ENCODE assay signal across 8 cellular contexts in the genomic region with DNA sequence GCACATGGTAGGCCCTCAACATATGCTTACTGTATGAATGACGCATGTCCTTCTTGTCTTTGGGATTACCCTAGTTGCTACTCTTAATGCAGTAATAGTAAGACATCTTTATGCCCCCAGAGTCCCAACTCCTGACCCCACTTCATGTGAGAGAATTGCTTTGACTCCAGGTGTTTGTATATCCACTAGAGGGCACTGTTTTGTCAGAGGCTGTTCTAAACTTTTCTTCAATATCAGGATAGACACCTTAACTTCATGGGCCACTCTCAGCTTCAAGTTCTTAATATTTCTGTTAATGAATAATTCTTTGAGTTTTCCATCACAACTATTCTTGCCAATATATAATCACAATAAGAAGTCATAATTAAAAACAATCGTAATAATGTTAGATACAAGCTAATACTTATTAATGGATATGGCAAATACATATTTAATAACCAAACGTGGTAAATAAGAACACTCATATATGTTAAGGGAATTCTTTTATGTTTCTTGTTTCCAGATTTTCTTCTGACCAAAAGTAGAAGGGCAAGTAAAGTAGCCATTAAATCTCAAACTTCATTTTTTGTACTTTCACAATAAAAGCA.
DNase-seq lines count a peak whose midpoint lies in the region; ATAC-seq and TF ChIP-seq lines count a peak whose summit lies in the region.

No MANE protein-coding gene starts in this region.

- H3K36me3 ChIP-seq in H7 (replicated peaks; ENCODE audit: control insufficient read depth, insufficient read depth, low read length) (no peaks in the 10 kb centered on the region), sigmoid colon (no peaks in the 10 kb centered on the region)

- TF ChIP-seq POLR2A in sigmoid colon (IDR thresholded peaks at IDR 0.05): no peak

- H3K27ac Mint-ChIP-seq in WTC11: no peak overlapping the region
- no peak overlapping the region for H3K27ac Mint-ChIP-seq in activated CD8-positive, alpha-beta memory T cell treated with anti-CD3 and anti-CD28 coated beads, Interleukin-2, amount 10 ng/mL, durations not matched to agents 7 days and 5 days

- no peaks in the 10 kb centered on the region for H3K9me3 ChIP-seq in sigmoid colon

- CTCF ChIA-PET in WTC11 (lab: Charles Lee): interaction anchor here (0.8 to 2.4 kb wide), 17 partner anchors 9 to 1294 kb away, joined by 3 to 26 read pairs (median 3); no protein-coding TSS in a partner anchor
- CTCF ChIA-PET in activated CD8-positive, alpha-beta memory T cell treated with anti-CD3 and anti-CD28 coated beads, Interleukin-2, amount 10 ng/mL, durations not matched to agents 7 days and 5 days (lab: Charles Lee): interaction anchor here (1.2 to 1.7 kb wide), 2 partner anchors 19 to 374 kb away, joined by 3 to 8 read pairs; no protein-coding TSS in a partner anchor

- peak; percentile 62 for TF ChIP-seq CTCF in WTC11 (IDR thresholded peaks at IDR 0.05)
- peak in 2 of 4 experiments; percentile 11 to 24 for TF ChIP-seq CTCF in sigmoid colon (IDR thresholded peaks at IDR 0.05)

- no peaks in the 10 kb centered on the region for H3K4me1 ChIP-seq in sigmoid colon

- no peak overlapping the region for H3K4me3 Mint-ChIP-seq in WTC11
- H3K4me3 Mint-ChIP-seq in activated CD8-positive, alpha-beta memory T cell treated with anti-CD3 and anti-CD28 coated beads, Interleukin-2, amount 10 ng/mL, durations not matched to agents 7 days and 5 days: no peak overlapping the region

- peaks cover 20% of the 10 kb centered on the region for H3K4me1 Mint-ChIP-seq in WTC11
- no peaks in the 10 kb centered on the region for H3K4me1 Mint-ChIP-seq in activated CD8-positive, alpha-beta memory T cell treated with anti-CD3 and anti-CD28 coated beads, Interleukin-2, amount 10 ng/mL, durations not matched to agents 7 days and 5 days

- H3K4me3 ChIP-seq in H7 (ENCODE audit: insufficient read depth, low read depth, low read length) (no peak overlapping the region), sigmoid colon (no peak overlapping the region)

- peaks cover 2% of the 10 kb centered on the region; the same call in 1 of the 2 replicates for H3K36me3 Mint-ChIP-seq in WTC11
- no peaks in the 10 kb centered on the region for H3K36me3 Mint-ChIP-seq in activated CD8-positive, alpha-beta memory T cell treated with anti-CD3 and anti-CD28 coated beads, Interleukin-2, amount 10 ng/mL, durations not matched to agents 7 days and 5 days

- peak; percentile 55; the same call in 1 of the 2 replicates for ATAC-seq in WTC11
- no peak for ATAC-seq in activated CD8-positive, alpha-beta memory T cell treated with anti-CD3 and anti-CD28 coated beads, Interleukin-2, amount 10 ng/mL, durations not matched to agents 7 days and 5 days

- H3K9me3 Mint-ChIP-seq in WTC11: peaks cover 9% of the 10 kb centered on the region
- peaks cover 4% of the 10 kb centered on the region for H3K9me3 Mint-ChIP-seq in activated CD8-positive, alpha-beta memory T cell treated with anti-CD3 and anti-CD28 coated beads, Interleukin-2, amount 10 ng/mL, durations not matched to agents 7 days and 5 days (ENCODE audit: low read depth)

- no peaks in the 10 kb centered on the region for H3K27me3 Mint-ChIP-seq in WTC11 (ENCODE audit: low read depth)
- no peaks in the 10 kb centered on the region for H3K27me3 Mint-ChIP-seq in activated CD8-positive, alpha-beta memory T cell treated with anti-CD3 and anti-CD28 coated beads, Interleukin-2, amount 10 ng/mL, durations not matched to agents 7 days and 5 days

- POLR2A ChIA-PET in WTC11 (lab: Charles Lee): no interaction called here

- H3K27ac ChIP-seq in sigmoid colon: no peak overlapping the region

- 29 to 48% methylated on average over 3 of the region's 3 CpGs for WGBS in sigmoid colon, 2 donors

- H3K27me3 ChIP-seq in H7 (ENCODE audit: control insufficient read depth, insufficient read depth, low read length) (no peaks in the 10 kb centered on the region), sigmoid colon (no peaks in the 10 kb centered on the region)

- peak; percentile 10 for DNase-seq in Daoy (ENCODE audit: low read depth)
- peak; percentile 19 for DNase-seq in H7
- peak; percentile 24 for DNase-seq in NCI-H1694 treated with DMSO at 0.1 percent for 48 hours (lab: John Stamatoyannopoulos, UW)
- no peak for DNase-seq in WTC11 (ENCODE audit: low spot score)
- DNase-seq in iPS-NIHi7 (ENCODE audit: extremely low spot score): peak; percentile 60
- no peak for DNase-seq in activated T-cell treated with anti-CD3 and anti-CD28 coated beads, Interleukin-2, amount 50 U/mL, for 1 hour
- DNase-seq in sigmoid colon: no peak
- DNase-seq in activated CD8-positive, alpha-beta memory T cell treated with anti-CD3 and anti-CD28 coated beads, Interleukin-2, amount 10 ng/mL, durations not matched to agents 7 days and 5 days: no peak

- intact Hi-C loops in sigmoid colon (cut with DNase I): no loop called here

- no peak for TF ChIP-seq EP300 in sigmoid colon (IDR thresholded peaks at IDR 0.05)

TF ChIP-seq in WTC11, 78 proteins besides CTCF, POLR2A, EP300 and RAD21:
- TF ChIP-seq SMAD4 (CRISPR knock-in tag; IDR thresholded peaks at IDR 0.05) (no peak), FOXP1 (CRISPR knock-in tag; IDR thresholded peaks at IDR 0.05; ENCODE audit: borderline replicate concordance) (no peak), ESRRA (CRISPR knock-in tag; IDR thresholded peaks at IDR 0.05; ENCODE audit: borderline replicate concordance) (no peak)
- TF ChIP-seq, protein P1, sequence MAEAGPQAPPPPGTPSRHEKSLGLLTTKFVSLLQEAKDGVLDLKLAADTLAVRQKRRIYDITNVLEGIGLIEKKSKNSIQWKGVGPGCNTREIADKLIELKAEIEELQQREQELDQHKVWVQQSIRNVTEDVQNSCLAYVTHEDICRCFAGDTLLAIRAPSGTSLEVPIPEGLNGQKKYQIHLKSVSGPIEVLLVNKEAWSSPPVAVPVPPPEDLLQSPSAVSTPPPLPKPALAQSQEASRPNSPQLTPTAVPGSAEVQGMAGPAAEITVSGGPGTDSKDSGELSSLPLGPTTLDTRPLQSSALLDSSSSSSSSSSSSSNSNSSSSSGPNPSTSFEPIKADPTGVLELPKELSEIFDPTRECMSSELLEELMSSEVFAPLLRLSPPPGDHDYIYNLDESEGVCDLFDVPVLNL (CRISPR knock-in tag; IDR thresholded peaks at IDR 0.05; ENCODE audit: borderline replicate concordance, low read depth): no peak
- TF ChIP-seq, protein P2, sequence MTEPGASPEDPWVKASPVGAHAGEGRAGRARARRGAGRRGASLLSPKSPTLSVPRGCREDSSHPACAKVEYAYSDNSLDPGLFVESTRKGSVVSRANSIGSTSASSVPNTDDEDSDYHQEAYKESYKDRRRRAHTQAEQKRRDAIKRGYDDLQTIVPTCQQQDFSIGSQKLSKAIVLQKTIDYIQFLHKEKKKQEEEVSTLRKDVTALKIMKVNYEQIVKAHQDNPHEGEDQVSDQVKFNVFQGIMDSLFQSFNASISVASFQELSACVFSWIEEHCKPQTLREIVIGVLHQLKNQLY (CRISPR knock-in tag; IDR thresholded peaks at IDR 0.05): no peak
- TF ChIP-seq, protein P3, sequence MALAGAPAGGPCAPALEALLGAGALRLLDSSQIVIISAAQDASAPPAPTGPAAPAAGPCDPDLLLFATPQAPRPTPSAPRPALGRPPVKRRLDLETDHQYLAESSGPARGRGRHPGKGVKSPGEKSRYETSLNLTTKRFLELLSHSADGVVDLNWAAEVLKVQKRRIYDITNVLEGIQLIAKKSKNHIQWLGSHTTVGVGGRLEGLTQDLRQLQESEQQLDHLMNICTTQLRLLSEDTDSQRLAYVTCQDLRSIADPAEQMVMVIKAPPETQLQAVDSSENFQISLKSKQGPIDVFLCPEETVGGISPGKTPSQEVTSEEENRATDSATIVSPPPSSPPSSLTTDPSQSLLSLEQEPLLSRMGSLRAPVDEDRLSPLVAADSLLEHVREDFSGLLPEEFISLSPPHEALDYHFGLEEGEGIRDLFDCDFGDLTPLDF (CRISPR knock-in tag; IDR thresholded peaks at IDR 0.05): no peak

Comparison
In these comparisons a context has a peak if more than half of its experiments do, and no peak if none do; other contexts are left out.
1. DNase-seq: peak in Daoy (single experiment), H7 (single experiment), NCI-H1694 treated with DMSO at 0.1 percent for 48 hours (single experiment) and iPS-NIHi7 (single experiment); none in WTC11 (single experiment), activated T-cell treated with anti-CD3 and anti-CD28 coated beads, Interleukin-2, amount 50 U/mL, for 1 hour (single experiment), sigmoid colon (single experiment) and activated CD8-positive, alpha-beta memory T cell treated with anti-CD3 and anti-CD28 coated beads, Interleukin-2, amount 10 ng/mL, durations not matched to agents 7 days and 5 days (single experiment).